ENCODE assay signal across 8 cellular contexts in genomic region chr17:64496348-64496785, GRCh38. TPM values are rescaled to one million over a fixed set of nuclear protein-coding genes. Genes with fewer than 3 reads are reported as not detected.
DNase-seq lines count a peak whose midpoint lies in the region; ATAC-seq, FAIRE-seq and TF ChIP-seq lines count a peak whose summit lies in the region.

No MANE protein-coding gene starts in this region.

- no peaks in the 10 kb centered on the region for H3K9me3 ChIP-seq in HCT116 (ENCODE audit: control insufficient read depth in 1 of 2, insufficient read depth in 1 of 2, low read depth in 1 of 2, low read length in 2 of 2)
- H3K9me3 ChIP-seq in ascending aorta: no peaks in the 10 kb centered on the region
- no peaks in the 10 kb centered on the region for H3K9me3 ChIP-seq in liver (ENCODE audit: control insufficient read depth in 4 of 4, low read length in 3 of 4)
- no peaks in the 10 kb centered on the region for H3K9me3 ChIP-seq in upper lobe of left lung

- H3K79me2 ChIP-seq in HCT116 (ENCODE audit: insufficient read depth, low read length): peaks cover 72% of the 10 kb centered on the region

- H3K9me2 ChIP-seq in HCT116 (ENCODE audit: insufficient read depth): no peaks in the 10 kb centered on the region

- H3K27me3 ChIP-seq in HCT116 (ENCODE audit: insufficient read depth, low read length) (no peaks in the 10 kb centered on the region), ascending aorta (no peaks in the 10 kb centered on the region), liver (ENCODE audit: control insufficient read depth in 4 of 4, insufficient read depth in 4 of 4, low read length in 3 of 4) (no peaks in the 10 kb centered on the region), upper lobe of left lung (no peaks in the 10 kb centered on the region)

- H2AFZ ChIP-seq in HCT116 (ENCODE audit: low read depth, low read length, poor library complexity, severe bottlenecking): no peak overlapping the region

- TF ChIP-seq EP300 in upper lobe of left lung (IDR thresholded peaks at IDR 0.05): no peak

- POLR2A ChIA-PET in AG04449 (lab: Yijun Ruan, JAX): interaction anchor here (1.3 to 3.3 kb wide), 3 partner anchors 9 to 87 kb away, joined by 3 to 55 read pairs (median 7); partner anchors contain the start of genes CEP95 and DDX5
- POLR2A ChIA-PET in HCT116 (lab: Charles Lee): interaction anchor here (0.7 to 8.5 kb wide), 5 partner anchors 9 to 75 kb away, joined by 3 to 119 read pairs (median 4); partner anchors contain the start of genes CEP95 and DDX5

- H3K4me3 ChIP-seq in AG04449 (ENCODE audit: low read depth, low read length): peak overlapping the region; percentile 88
- H3K4me3 ChIP-seq in HCT116 (replicated peaks in 1 of 2; ENCODE audit: low read depth in 1 of 2, low read length in 2 of 2): peak overlapping the region; percentile 73 to 78
- peak overlapping the region; percentile 81 to 95 for H3K4me3 ChIP-seq in ascending aorta
- H3K4me3 ChIP-seq in liver (ENCODE audit: low read depth in 1 of 3, low read length in 3 of 3): peak overlapping the region; percentile 88 to 94 (median 93)
- H3K4me3 ChIP-seq in upper lobe of left lung: peak overlapping the region; percentile 61 to 73 (median 64)

- no peak for DNase-seq in AG04449 (ENCODE audit: low read depth, low spot score)
- DNase-seq in HCT116 (ENCODE audit: low read depth, low spot score): no peak
- no peak for DNase-seq in ascending aorta (ENCODE audit: low spot score in 2 of 2)
- DNase-seq in upper lobe of left lung: no peak
- DNase-seq in urothelium cell line (ENCODE audit: low spot score): no peak

- peaks cover 28% of the 10 kb centered on the region; the same call in 1 of the 2 replicates for H4K20me1 ChIP-seq in HCT116 (ENCODE audit: insufficient read depth)

- TF ChIP-seq POLR2A in HCT116 (IDR thresholded peaks at IDR 0.05; ENCODE audit: borderline replicate concordance, extremely low read depth, insufficient read depth, insufficient read length): no peak
- no peak for TF ChIP-seq POLR2A in upper lobe of left lung (IDR thresholded peaks at IDR 0.05)

- TF ChIP-seq CTCF in AG04449 (IDR thresholded peaks at IDR 0.05; ENCODE audit: insufficient read depth, low read length, missing control alignments): no peak
- TF ChIP-seq CTCF in HCT116 (IDR thresholded peaks at IDR 0.05 in 2 of 3, conservative IDR thresholded peaks at IDR 0.05 in 1 of 3; ENCODE audit: borderline replicate concordance in 1 of 3, insufficient read depth in 1 of 3, low read depth in 2 of 3, low read length in 2 of 3): no peak
- TF ChIP-seq CTCF in ascending aorta (IDR thresholded peaks at IDR 0.05): no peak
- no peak for TF ChIP-seq CTCF in liver (IDR thresholded peaks at IDR 0.05; ENCODE audit: low read depth, low read length, missing input control)
- TF ChIP-seq CTCF in upper lobe of left lung (IDR thresholded peaks at IDR 0.05): no peak

- CTCF ChIA-PET in AG04449 (lab: Yijun Ruan, JAX) (interaction anchor here (1.1 to 13.0 kb wide), 4 partner anchors 8 to 153 kb away, joined by 3 to 451 read pairs (median 40); partner anchors contain the start of genes CEP95 and DDX5), HCT116 (lab: Charles Lee) (interaction anchor here (1.3 to 4.5 kb wide), 3 partner anchors 10 to 76 kb away, joined by 3 to 68 read pairs (median 14); partner anchors contain the start of genes CEP95 and DDX5)

- ATAC-seq in HCT116 (no peak), upper lobe of left lung (ENCODE audit: low FRiP score in 2 of 2) (no peak), GM18858 (IDR thresholded peaks at IDR 0.05; ENCODE audit: unreplicated experiment) (no peak), GM21529 (IDR thresholded peaks at IDR 0.05; ENCODE audit: unreplicated experiment) (no peak)

- intact Hi-C loops in HCT116 (cut with micrococcal nuclease): loop anchor here (5.0 to 10.0 kb wide), 2 partner anchors 166 to 352 kb away; partner anchors contain the start of gene SMURF2
- intact Hi-C loops in ascending aorta (cut with DNase I): loop anchor here (10.0 kb wide), 1 partner anchor 172 kb away; no protein-coding TSS in a partner anchor

- H3K4me1 ChIP-seq in HCT116 (ENCODE audit: control insufficient read depth in 1 of 2, insufficient read depth in 2 of 2, low read length in 2 of 2) (peaks cover 10 to 50% of the 10 kb centered on the region in 2 experiments; a peak in 3 of 4 replicates), ascending aorta (peaks cover 10 to 38% of the 10 kb centered on the region in 2 donors), liver (ENCODE audit: control insufficient read depth in 4 of 4, insufficient read depth in 4 of 4, low read length in 3 of 4) (peaks cover 8 to 49% (median 36%) of the 10 kb centered on the region in 4 donors), upper lobe of left lung (peaks cover 36 to 59% (median 50%) of the 10 kb centered on the region in 4 donors)

- H3K36me3 ChIP-seq in HCT116 (ENCODE audit: control insufficient read depth in 1 of 2, insufficient read depth in 2 of 2, low read length in 2 of 2): peaks cover 29 to 35% of the 10 kb centered on the region in 2 experiments
- H3K36me3 ChIP-seq in ascending aorta: peaks cover 23 to 46% of the 10 kb centered on the region in 2 donors
- peaks cover 8 to 36% (median 30%) of the 10 kb centered on the region in 4 donors for H3K36me3 ChIP-seq in liver (ENCODE audit: control insufficient read depth in 4 of 4, insufficient read depth in 3 of 4, low read depth in 1 of 4, low read length in 3 of 4)
- peaks cover 23 to 45% (median 37%) of the 10 kb centered on the region in 4 donors for H3K36me3 ChIP-seq in upper lobe of left lung

- FAIRE-seq in urothelium cell line (lab: Jason Lieb, UNC): no peak

- peak overlapping the region; percentile 80 for H3K4me2 ChIP-seq in HCT116 (ENCODE audit: low read length)

- WGBS in liver: 1% methylated on average over 20 of the region's 20 CpGs
- whole genome bisulfite sequencing in upper lobe of left lung, 2 donors: 0 to 4% methylated on average over 9 to 20 of the region's 20 CpGs

- H3K9ac ChIP-seq in HCT116 (ENCODE audit: low read length): peak overlapping the region; percentile 77
- H3K9ac ChIP-seq in liver (ENCODE audit: low read depth in 1 of 2, low read length in 2 of 2): peak overlapping the region; percentile 4 to 36

- RAD21 ChIA-PET in HCT116 (lab: Charles Lee; ENCODE audit: low non-redundant PET in 1 of 2, low total read pairs in 2 of 2, uncharacterized antibody in 2 of 2, unreplicated experiment in 2 of 2): interaction anchor here in 1 of 2 experiments (0.7 to 1.7 kb wide), 3 partner anchors 10 to 76 kb away, joined by 3 to 5 read pairs (median 5); partner anchors contain the start of genes CEP95 and DDX5

- TF ChIP-seq RAD21 in HCT116 (IDR thresholded peaks at IDR 0.05; ENCODE audit: low read depth): no peak
- TF ChIP-seq RAD21 in liver (IDR thresholded peaks at IDR 0.05): no peak

- H3K27ac ChIP-seq in HCT116 (ENCODE audit: low read depth, low read length): peak overlapping the region; percentile 79
- peak overlapping the region; percentile 82 to 85 for H3K27ac ChIP-seq in ascending aorta
- H3K27ac ChIP-seq in liver (ENCODE audit: low read depth in 1 of 2, low read length in 2 of 2): peak overlapping the region; percentile 83 to 90
- H3K27ac ChIP-seq in upper lobe of left lung: peak overlapping the region; percentile 79 to 90 (median 80)

- no TSS peak for BruUV-seq in HCT116 (replicated peaks; lab: Mats Ljungman, UMichigan)

TF ChIP-seq in HCT116, 20 proteins besides CTCF, POLR2A, EP300 and RAD21 (continues in another document):
- TF ChIP-seq TCF7L2 (IDR thresholded peaks at IDR 0.05; ENCODE audit: borderline replicate concordance, extremely low read depth, insufficient read depth, insufficient read length): no peak
- TF ChIP-seq POLR2AphosphoS5 (IDR thresholded peaks at IDR 0.05; ENCODE audit: low read depth, low read length): no peak
- TF ChIP-seq EZH2 (IDR thresholded peaks at IDR 0.05): no peak
- no peak for TF ChIP-seq CEBPB (IDR thresholded peaks at IDR 0.05; ENCODE audit: low read depth)
- no peak for TF ChIP-seq EGR1 (IDR thresholded peaks at IDR 0.05; ENCODE audit: low read depth)
- no peak for TF ChIP-seq MAX (IDR thresholded peaks at IDR 0.05)

TF ChIP-seq in liver, 16 proteins besides CTCF, POLR2A, EP300 and RAD21 (continues in another document):
- TF ChIP-seq FOXA1 (IDR thresholded peaks at IDR 0.05): no peak
- TF ChIP-seq HNF4A (conservative IDR thresholded peaks at IDR 0.05): no peak
- no peak for TF ChIP-seq SP1 (IDR thresholded peaks at IDR 0.05)
- no peak for TF ChIP-seq MAX (IDR thresholded peaks at IDR 0.05)
- TF ChIP-seq GABPA (IDR thresholded peaks at IDR 0.05 in 1 of 2, conservative IDR thresholded peaks at IDR 0.05 in 1 of 2): no peak
- no peak for TF ChIP-seq ATF3 (IDR thresholded peaks at IDR 0.05)
- TF ChIP-seq EGR1 (IDR thresholded peaks at IDR 0.05; ENCODE audit: low read depth in 2 of 2): no peak

RNA-seq across cellular contexts. Expression of gene POLG2, which starts 0.5 kb away (rescaled TPM):
- total RNA-seq in HCT116 (2021; ENCODE audit: unreplicated experiment): 51.5 TPM
- polyA plus RNA-seq in HCT116 (2012): 14.8 and 19.2 TPM in 2 replicates
- 1.5 TPM for total RNA-seq in ascending aorta
- 1 to 10 TPM; 8.0 TPM for total RNA-seq in liver
- polyA plus RNA-seq in liver: 1 to 10 TPM; 3.0 to 5.1 TPM
- 10 to 100 TPM in 5 of 6 donors, 1 to 10 TPM in 1; 4.1 to 25.2 (median 12.6) TPM for total RNA-seq in upper lobe of left lung

RNA-seq across cellular contexts. Expression of gene DDX5, which starts 9.7 kb away (rescaled TPM):
- total RNA-seq in HCT116 (2021; ENCODE audit: unreplicated experiment) (798 TPM), ascending aorta (564 TPM), liver (100 to 1,000 TPM; 165 to 357 TPM), upper lobe of left lung (1,000 to 10,000 TPM in 1 of 6 donors, 100 to 1,000 TPM in 5; 554 to 1,286 (median 754) TPM)
- polyA plus RNA-seq in HCT116 (2012): 376 and 416 TPM in 2 replicates
- 100 to 1,000 TPM; 249 to 329 TPM for polyA plus RNA-seq in liver

RNA-seq across cellular contexts. Expression of gene CEP95, which starts 10.4 kb away (rescaled TPM):
- total RNA-seq in HCT116 (2021; ENCODE audit: unreplicated experiment) (77.0 TPM), ascending aorta (6.9 TPM), liver (10 to 100 TPM; 13.9 to 23.3 TPM), upper lobe of left lung (100 to 1,000 TPM in 1 of 6 donors, 10 to 100 TPM in 5; 24.3 to 168 (median 35.7) TPM)
- polyA plus RNA-seq in HCT116 (2012): 53.0 and 62.1 TPM in 2 replicates
- 1 to 10 TPM; 5.3 to 8.1 TPM for polyA plus RNA-seq in liver

RNA-seq across cellular contexts. Expression of gene MILR1, which starts 47.5 kb away (rescaled TPM):
- total RNA-seq in HCT116 (2021; ENCODE audit: unreplicated experiment): 3.8 TPM
- polyA plus RNA-seq in HCT116 (2012): 2.5 and 4.0 TPM in 2 replicates
- total RNA-seq in ascending aorta: 6.2 TPM
- 1 to 10 TPM; 2.5 to 3.8 TPM for total RNA-seq in liver
- polyA plus RNA-seq in liver: 1 to 10 TPM; 1.2 to 1.4 TPM
- 10 to 100 TPM in 3 of 6 donors, 1 to 10 TPM in 3; 6.3 to 22.9 (median 10.2) TPM for total RNA-seq in upper lobe of left lung
